In the genomic region with DNA sequence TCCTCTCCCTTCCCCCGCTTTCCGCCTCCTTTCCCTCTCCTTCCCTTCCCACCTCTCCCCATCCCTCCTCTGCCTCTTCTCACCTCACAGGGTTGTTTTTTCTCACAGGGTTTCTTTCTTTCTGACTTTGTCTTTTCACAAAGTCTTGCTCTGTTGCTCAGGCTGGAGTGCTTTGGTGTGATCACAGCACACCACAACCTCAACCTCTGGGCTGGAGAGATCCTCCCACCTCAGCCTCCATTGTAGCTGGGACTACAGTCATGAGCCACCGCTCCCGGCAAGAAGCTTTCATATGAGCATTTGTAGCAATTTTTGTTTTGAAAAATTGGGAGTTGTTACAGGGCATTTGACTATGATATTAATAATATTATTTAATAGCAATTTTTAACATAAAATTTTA, we compare ENCODE assay signal across 29 cellular contexts.
"Had no signal": no experiment of that assay in that cellular context is flagged by ENCODE, and none has a peak within 500 bp of the region (broad histone marks: within the 10 kb centered on the region; RNA-seq: fewer than 3 reads in every experiment).

No MANE protein-coding gene starts in this region.

- H3K27ac Mint-ChIP-seq: brain; effector memory CD8-positive, alpha-beta T cell; type B pancreatic cell had no signal

- H3K27me3 Mint-ChIP-seq: brain; effector memory CD8-positive, alpha-beta T cell; type B pancreatic cell had no signal

- ATAC-seq: effector memory CD8-positive, alpha-beta T cell; left colon had no signal

- H3K9me3 ChIP-seq: adrenal gland, right atrium auricular region, uterus had no signal

- H3K27ac ChIP-seq: coronary artery, parathyroid adenoma, right atrium auricular region, uterus, VCaP had no signal

- H3K9me3 Mint-ChIP-seq: brain; effector memory CD8-positive, alpha-beta T cell; immature natural killer cell; nephron had no signal

- H3K4me3 Mint-ChIP-seq: brain; effector memory CD8-positive, alpha-beta T cell; immature natural killer cell; nephron; type B pancreatic cell had no signal

- H2AFZ ChIP-seq: parathyroid adenoma had no signal

- H3K4me1 ChIP-seq: uterus had no signal

- H3K9ac ChIP-seq: parathyroid adenoma had no signal

- H3K27me3 ChIP-seq: adrenal gland, dorsolateral prefrontal cortex, right atrium auricular region, uterus had no signal

- H3K36me3 ChIP-seq: adrenal gland, right atrium auricular region, uterus had no signal

- H3K4me3 ChIP-seq: adrenal gland, dorsolateral prefrontal cortex, right atrium auricular region, uterus had no signal

- DNase-seq: activated CD4-positive, alpha-beta T cell treated with anti-CD3 and anti-CD28 coated beads for 48 hours; activated CD4-positive, alpha-beta T cell treated with anti-CD3 and anti-CD28 coated beads, Interleukin-2, amount 50 U/mL, for 48 hours; activated CD8-positive, alpha-beta memory T cell treated with anti-CD3 and anti-CD28 coated beads for 24 hours; activated gamma-delta T cell treated with Interleukin-2 at 50 U/mL for 16 hours; activated naive CD4-positive, alpha-beta T cell treated with anti-CD3 and anti-CD28 coated beads, Interleukin-2, amount 50 U/mL, for 16 hours; adrenal gland; aorta; dorsolateral prefrontal cortex; effector memory CD8-positive, alpha-beta T cell; erythroblast; head of caudate nucleus; hippocampal formation; immature natural killer cell; kidney; left colon; mammary epithelial cell; nucleus accumbens; stimulated activated CD4-positive, alpha-beta T cell treated with anti-CD3 and anti-CD28 coated beads, Interleukin-15, amount 100 ng/mL, for 24 hours; stimulated activated CD4-positive, alpha-beta T cell treated with anti-CD3 and anti-CD28 coated beads, Interleukin-2, amount 100 ng/mL, for 24 hours; stimulated activated naive CD4-positive, alpha-beta T cell; T-helper 1 cell; uterus had no signal
